Comparison of ENCODE assay signal across 20 cellular contexts in genomic region chr18:10579079-10579867, GRCh38. TPM values are rescaled to one million over a fixed set of nuclear protein-coding genes. Genes with fewer than 3 reads are reported as not detected.
A peak's percentile ranks its signal among the peaks of the same experiment; 100 is the strongest.
DNase-seq lines count a peak whose midpoint lies in the region; ATAC-seq, FAIRE-seq and TF ChIP-seq lines count a peak whose summit lies in the region.
"Had no signal": no experiment of that assay in that cellular context is flagged by ENCODE, and none has a peak within 500 bp of the region (broad histone marks: within the 10 kb centered on the region; RNA-seq: fewer than 3 reads in every experiment).

No MANE protein-coding gene starts in this region.

- 60% methylated on average over 9 of the region's 12 CpGs for WGBS in mesenchymal stem cell

- H2BK12ac ChIP-seq in mesenchymal stem cell (ENCODE audit: low read length in 2 of 2), result peak overlapping the region in 1 of 2 experiments; percentile 67

- peaks cover 0 to 10% (median 0%) of the 10 kb centered on the region in 9 donors for H3K9me3 Mint-ChIP-seq in naive thymus-derived CD8-positive, alpha-beta T cell
- H3K9me3 Mint-ChIP-seq: activated naive CD4-positive, alpha-beta T cell treated with anti-CD3 and anti-CD28 coated beads for 36 hours; effector memory CD8-positive, alpha-beta T cell had no signal

- no peak overlapping the region for H4K8ac ChIP-seq in mesenchymal stem cell (ENCODE audit: low read length)

- no peak overlapping the region for H3K4me3 Mint-ChIP-seq in naive thymus-derived CD8-positive, alpha-beta T cell
- H3K4me3 Mint-ChIP-seq: activated naive CD4-positive, alpha-beta T cell treated with anti-CD3 and anti-CD28 coated beads for 36 hours; CD14-positive monocyte; immature natural killer cell; neural crest cell had no signal

- peak overlapping the region in 1 of 2 experiments; percentile 61 for H3K4ac ChIP-seq in mesenchymal stem cell (ENCODE audit: low read depth in 1 of 2, low read length in 2 of 2)

- TF ChIP-seq CTCF in AG10803 (conservative IDR thresholded peaks at IDR 0.05; ENCODE audit: low read length), result no peak

- H2AFZ ChIP-seq in mesenchymal stem cell (ENCODE audit: low read depth, low read length), result no peak overlapping the region

- no peak overlapping the region for H3K4me2 ChIP-seq in mesenchymal stem cell (ENCODE audit: low read length, poor library complexity, severe bottlenecking)

- H2AK5ac ChIP-seq in mesenchymal stem cell (ENCODE audit: low read length, severe bottlenecking), result no peak overlapping the region

- H3K4me1 Mint-ChIP-seq in naive thymus-derived CD8-positive, alpha-beta T cell, result peaks cover 2 to 7% (median 5%) of the 10 kb centered on the region in 4 donors
- H3K4me1 Mint-ChIP-seq: immature natural killer cell, neural crest cell had no signal

- no peaks in the 10 kb centered on the region for H3K9me3 ChIP-seq in mesenchymal stem cell (ENCODE audit: control insufficient read depth, low read length)
- H3K9me3 ChIP-seq: right lobe of liver had no signal

- H3K14ac ChIP-seq in mesenchymal stem cell (ENCODE audit: low read length in 2 of 2), result peak overlapping the region in 1 of 2 experiments; percentile 35

- H4K91ac ChIP-seq in mesenchymal stem cell (ENCODE audit: low read length), result no peak overlapping the region

- H3K18ac ChIP-seq in mesenchymal stem cell (ENCODE audit: low read depth in 1 of 2, low read length in 2 of 2), result peak overlapping the region in 1 of 2 experiments; percentile 5

- no peak overlapping the region for H3K9ac ChIP-seq in mesenchymal stem cell (ENCODE audit: low read length)

- no peak for FAIRE-seq in HTR-8/SVneo (lab: Jason Lieb, UNC)

- H2BK120ac ChIP-seq in mesenchymal stem cell (ENCODE audit: low read depth, low read length), result no peak overlapping the region

- H2BK15ac ChIP-seq in mesenchymal stem cell (ENCODE audit: low read depth, poor library complexity, severe bottlenecking), result no peak overlapping the region

- no peak for ATAC-seq in GM21360 (IDR thresholded peaks at IDR 0.05; ENCODE audit: unreplicated experiment)
- no peak for ATAC-seq in naive thymus-derived CD8-positive, alpha-beta T cell
- ATAC-seq: effector memory CD8-positive, alpha-beta T cell; right lobe of liver had no signal

- no peak overlapping the region for H3K27ac Mint-ChIP-seq in naive thymus-derived CD8-positive, alpha-beta T cell
- H3K27ac Mint-ChIP-seq: activated naive CD4-positive, alpha-beta T cell treated with anti-CD3 and anti-CD28 coated beads for 36 hours; immature natural killer cell had no signal

- no peak overlapping the region for H3K27ac ChIP-seq in mesenchymal stem cell (ENCODE audit: low read length, poor library complexity, severe bottlenecking)
- H3K27ac ChIP-seq: right lobe of liver, tibial nerve had no signal

- H3K27me3 ChIP-seq in mesenchymal stem cell (ENCODE audit: control insufficient read depth in 1 of 2, insufficient read depth in 1 of 2, low read length in 2 of 2), result no peaks in the 10 kb centered on the region
- no peaks in the 10 kb centered on the region for H3K27me3 ChIP-seq in H7 (ENCODE audit: control insufficient read depth, insufficient read depth, low read length)
- H3K27me3 ChIP-seq: right lobe of liver, tibial nerve had no signal

- no peak overlapping the region for H3K23ac ChIP-seq in mesenchymal stem cell (ENCODE audit: low read length in 2 of 2)

- peaks cover 6% of the 10 kb centered on the region for H3K4me1 ChIP-seq in mesenchymal stem cell (ENCODE audit: control insufficient read depth, insufficient read depth, low read depth, low read length)
- H3K4me1 ChIP-seq: right lobe of liver, tibial nerve had no signal

- no peak overlapping the region for H2BK5ac ChIP-seq in mesenchymal stem cell (ENCODE audit: low read depth, low read length, poor library complexity, severe bottlenecking)

- peaks cover 0 to 7% (median 5%) of the 10 kb centered on the region in 3 donors for H3K36me3 Mint-ChIP-seq in naive thymus-derived CD8-positive, alpha-beta T cell
- H3K36me3 Mint-ChIP-seq: immature natural killer cell had no signal

- POLR2A ChIA-PET in naive thymus-derived CD8-positive, alpha-beta T cell (lab: Charles Lee), result no interaction called here

- H3K4me3 ChIP-seq in AG10803 (ENCODE audit: low read length) (no peak overlapping the region), mesenchymal stem cell (ENCODE audit: insufficient read depth in 1 of 2, low read depth in 1 of 2, low read length in 2 of 2) (no peak overlapping the region), H7 (ENCODE audit: insufficient read depth, low read depth, low read length) (no peak overlapping the region)
- H3K4me3 ChIP-seq: right lobe of liver, tibial nerve had no signal

- H3K27me3 Mint-ChIP-seq in naive thymus-derived CD8-positive, alpha-beta T cell, result no peaks in the 10 kb centered on the region

- H3K79me1 ChIP-seq in mesenchymal stem cell (replicated peaks; ENCODE audit: low read length, poor library complexity, severe bottlenecking), result no peaks in the 10 kb centered on the region

- DNase-seq in AG10803 (ENCODE audit: low read depth), result peak; percentile 69
- peak; percentile 32 for DNase-seq in HTR-8/SVneo (ENCODE audit: insufficient read length, low spot score)
- DNase-seq in dedifferentiated amniotic fluid mesenchymal stem cell (ENCODE audit: extremely low spot score), result peak; percentile 62
- DNase-seq in mesenchymal stem cell, result peak; percentile 29
- no peak for DNase-seq in naive thymus-derived CD8-positive, alpha-beta T cell
- no peak for DNase-seq in H7
- no peak for DNase-seq in activated T-cell treated with anti-CD3 and anti-CD28 coated beads for 4 hours
- DNase-seq: activated naive CD4-positive, alpha-beta T cell treated with anti-CD3 and anti-CD28 coated beads for 36 hours; effector memory CD8-positive, alpha-beta T cell; immature natural killer cell; mesendoderm; NCI-H2029; right lobe of liver; stimulated activated CD4-positive, alpha-beta T cell treated with anti-CD3 and anti-CD28 coated beads, Interleukin-2, amount 100 ng/mL, for 48 hours; stimulated activated CD8-positive, alpha-beta memory T cell treated with anti-CD3 and anti-CD28 coated beads, Interleukin-4, amount 100 ng/mL, for 48 hours; T-helper 1 cell had no signal

- no peaks in the 10 kb centered on the region for H3K36me3 ChIP-seq in mesenchymal stem cell (ENCODE audit: control insufficient read depth in 1 of 2, insufficient read depth in 2 of 2, low read depth in 1 of 2, low read length in 2 of 2)
- no peaks in the 10 kb centered on the region for H3K36me3 ChIP-seq in H7 (replicated peaks; ENCODE audit: control insufficient read depth, insufficient read depth, low read length)
- H3K36me3 ChIP-seq: right lobe of liver, tibial nerve had no signal

RNA-seq across cellular contexts. Expression of gene NAPG, which starts 53.4 kb away (rescaled TPM):
- polyA plus RNA-seq in mesenchymal stem cell (2013, experiment 1 of 2), result 21.3 TPM
- 21.5 TPM for polyA plus RNA-seq in mesenchymal stem cell (2013, experiment 2 of 2)
- 10 to 100 TPM; 31.8 to 34.8 TPM for total RNA-seq in naive thymus-derived CD8-positive, alpha-beta T cell
- 10 to 100 TPM; 12.8 to 14.7 (median 12.9) TPM for polyA plus RNA-seq in naive thymus-derived CD8-positive, alpha-beta T cell
- 32.1 and 34.7 TPM in 2 replicates for total RNA-seq in H7 (2014; rRNA removed; shearing (Covaris generic))

Comparison
In these comparisons a context has a peak if more than half of its experiments do, and no peak if none do; other contexts are left out.
1. DNase-seq: peak in AG10803 (single experiment), HTR-8/SVneo (single experiment), dedifferentiated amniotic fluid mesenchymal stem cell (single experiment) and mesenchymal stem cell (single experiment); none in naive thymus-derived CD8-positive, alpha-beta T cell (0 of 10), H7 (single experiment) and activated T-cell treated with anti-CD3 and anti-CD28 coated beads for 4 hours (single experiment).